In genomic region chrX:71621644-71622346, GRCh38 we compare ENCODE assay signal across 12 cellular contexts. TPM values are rescaled to one million over a fixed set of nuclear protein-coding genes. Genes with fewer than 3 reads are reported as not detected.
A peak's percentile ranks its signal among the peaks of the same experiment; 100 is the strongest.
DNase-seq lines count a peak whose midpoint lies in the region; ATAC-seq, FAIRE-seq and TF ChIP-seq lines count a peak whose summit lies in the region.
"Had no signal": no experiment of that assay in that cellular context is flagged by ENCODE, and none has a peak within 500 bp of the region (broad histone marks: within the 10 kb centered on the region; RNA-seq: fewer than 3 reads in every experiment).

No MANE protein-coding gene starts in this region.

- H3K36me3 ChIP-seq in sigmoid colon, result no peaks in the 10 kb centered on the region
- H3K36me3 ChIP-seq: HAP-1 had no signal

- POLR2A ChIA-PET in activated B cell treated with CpG ODN at 0.5 μM for 24 hours (lab: Charles Lee), result interaction anchor here (0.7 to 3.5 kb wide), 4 partner anchors 11 to 89 kb away, joined by 4 to 20 read pairs (median 10); partner anchors contain the start of gene OGT

- CTCF ChIA-PET in activated B cell treated with CpG ODN at 0.5 μM for 24 hours (lab: Charles Lee), result interaction anchor here (1.2 kb wide), 1 partner anchor 29 kb away, joined by 3 read pairs; no protein-coding TSS in a partner anchor

- no peaks in the 10 kb centered on the region for H3K27me3 ChIP-seq in sigmoid colon

- H3K4me1 Mint-ChIP-seq in activated B cell treated with CpG ODN at 0.5 μM for 24 hours, result peaks cover 71% of the 10 kb centered on the region

- intact Hi-C loops in activated B cell treated with CpG ODN at 0.5 μM for 24 hours (cut with micrococcal nuclease), result no loop called here
- intact Hi-C loops in sigmoid colon (cut with DNase I), result no loop called here

- H3K4me1 ChIP-seq in sigmoid colon, result peaks cover 0 to 24% (median 10%) of the 10 kb centered on the region in 4 donors
- H3K4me1 ChIP-seq: HAP-1 had no signal

- ATAC-seq in activated B cell treated with CpG ODN at 0.5 μM for 24 hours (ENCODE audit: low read depth), result no peak
- ATAC-seq in GM19467 (IDR thresholded peaks at IDR 0.05; ENCODE audit: unreplicated experiment), result no peak

- 22 to 64% methylated on average over 11 of the region's 11 CpGs for WGBS in sigmoid colon, 2 donors

- H3K4me3 ChIP-seq in fibroblast of mammary gland (ENCODE audit: control insufficient read depth, low read depth, low read length) (no peak overlapping the region), sigmoid colon (no peak overlapping the region)
- H3K4me3 ChIP-seq: HAP-1 had no signal

- TF ChIP-seq EP300 in sigmoid colon (IDR thresholded peaks at IDR 0.05), result no peak

- H3K27ac ChIP-seq in sigmoid colon, result peak overlapping the region; percentile 71 to 79 (median 74)
- H3K27ac ChIP-seq: VCaP had no signal

- H3K27ac Mint-ChIP-seq in activated B cell treated with CpG ODN at 0.5 μM for 24 hours, result peak overlapping the region; percentile 73

- H3K4me3 Mint-ChIP-seq in activated B cell treated with CpG ODN at 0.5 μM for 24 hours, result no peak overlapping the region
- H3K4me3 Mint-ChIP-seq: mesothelial cell of epicardium had no signal

- no peaks in the 10 kb centered on the region for H3K9me3 Mint-ChIP-seq in activated B cell treated with CpG ODN at 0.5 μM for 24 hours

- H3K9me3 ChIP-seq in sigmoid colon, result no peaks in the 10 kb centered on the region
- H3K9me3 ChIP-seq: HAP-1 had no signal

- no peak for FAIRE-seq in urothelium cell line (lab: Jason Lieb, UNC)

- TF ChIP-seq CTCF in activated B cell treated with CpG ODN at 0.5 μM for 24 hours (IDR thresholded peaks at IDR 0.05) (no peak), fibroblast of mammary gland (conservative IDR thresholded peaks at IDR 0.05; ENCODE audit: control insufficient read depth, insufficient read depth, low read depth, low read length) (no peak), sigmoid colon (IDR thresholded peaks at IDR 0.05) (no peak)

- no peaks in the 10 kb centered on the region for H3K36me3 Mint-ChIP-seq in activated B cell treated with CpG ODN at 0.5 μM for 24 hours (ENCODE audit: low read depth)
- H3K36me3 Mint-ChIP-seq: mesothelial cell of epicardium had no signal

- TF ChIP-seq POLR2A in sigmoid colon (IDR thresholded peaks at IDR 0.05), result no peak

- no peaks in the 10 kb centered on the region for H3K27me3 Mint-ChIP-seq in activated B cell treated with CpG ODN at 0.5 μM for 24 hours

- DNase-seq in EH (ENCODE audit: low read depth), result peak; percentile 44
- no peak for DNase-seq in activated B cell treated with CpG ODN at 0.5 μM for 24 hours
- peak; percentile 42 for DNase-seq in fibroblast of mammary gland (ENCODE audit: low read depth)
- no peak for DNase-seq in sigmoid colon
- DNase-seq in NCI-H82 treated with DMSO at 0.1 percent for 48 hours (lab: John Stamatoyannopoulos, UW; ENCODE audit: unreplicated experiment), result no peak
- DNase-seq in putamen (ENCODE audit: low spot score), result no peak
- no peak for DNase-seq in urothelium cell line (ENCODE audit: low spot score)

RNA-seq across cellular contexts. Expression of gene CXCR3, which starts 3.5 kb away (rescaled TPM):
- total RNA-seq in activated B cell treated with CpG ODN at 0.5 μM for 24 hours (5.4 and 6.4 TPM in 2 replicates), sigmoid colon (not detected)
- 1 to 10 TPM in 1 of 3 donors, under 1 TPM in 2; 0.60 to 6.5 (median 0.69) TPM for polyA plus RNA-seq in sigmoid colon
- total RNA-seq: Daoy, mesothelial cell of epicardium had no signal

RNA-seq across cellular contexts. Expression of gene GCNA, which starts 43.6 kb away (rescaled TPM):
- total RNA-seq in activated B cell treated with CpG ODN at 0.5 μM for 24 hours (4.1 and 4.5 TPM in 2 replicates), sigmoid colon (1 to 10 TPM; 1.4 to 5.0 (median 3.9) TPM)
- polyA plus RNA-seq in sigmoid colon, result 1 to 10 TPM in 1 of 3 donors, under 1 TPM in 2; 0.60 to 1.5 (median 0.69) TPM

Comparison
In these comparisons a context has a peak if more than half of its experiments do, and no peak if none do; other contexts are left out.
1. DNase-seq: peak in EH (single experiment) and fibroblast of mammary gland (single experiment); none in activated B cell treated with CpG ODN at 0.5 μM for 24 hours (single experiment), sigmoid colon (single experiment), NCI-H82 treated with DMSO at 0.1 percent for 48 hours (single experiment), putamen (single experiment) and urothelium cell line (single experiment).